25 cellular contexts compared by ENCODE assay signal in the genomic region with DNA sequence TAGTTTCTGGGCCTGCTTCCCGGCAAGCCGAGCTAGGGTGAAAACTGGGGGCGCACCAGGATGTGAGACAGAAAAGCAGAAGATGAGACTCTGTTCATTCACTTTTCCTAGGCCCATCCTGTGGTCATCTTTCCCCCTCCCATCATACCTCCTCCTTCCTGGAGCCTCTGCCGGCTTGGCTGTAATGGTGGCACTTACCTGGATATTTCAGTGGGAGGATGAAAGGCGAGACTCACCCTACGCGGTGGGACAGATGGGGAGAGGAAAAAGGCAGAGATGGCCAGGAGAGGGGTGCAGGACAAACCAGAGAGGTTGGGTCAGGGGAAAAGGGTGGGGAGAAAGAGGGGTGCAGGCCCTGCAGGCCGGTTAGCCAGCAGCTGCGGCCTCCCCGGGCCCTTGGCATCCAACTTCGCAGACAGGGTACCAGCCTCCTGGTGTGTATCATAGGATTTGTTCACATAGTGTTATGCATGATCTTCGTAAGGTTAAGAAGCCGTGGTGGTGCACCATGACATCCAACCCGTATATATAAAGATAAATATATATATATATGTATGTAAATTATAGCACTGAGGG. TPM values are rescaled to one million over a fixed set of nuclear protein-coding genes. Genes with fewer than 3 reads are reported as not detected.
DNase-seq lines count a peak whose midpoint lies in the region; ATAC-seq and TF ChIP-seq lines count a peak whose summit lies in the region.
"Had no signal": no experiment of that assay in that cellular context is flagged by ENCODE, and none has a peak within 500 bp of the region (broad histone marks: within the 10 kb centered on the region; RNA-seq: fewer than 3 reads in every experiment).

No MANE protein-coding gene starts in this region.

- peaks cover 3% of the 10 kb centered on the region for H3K27me3 ChIP-seq in mammary epithelial cell (ENCODE audit: insufficient read depth, low read length)
- H3K27me3 ChIP-seq in esophagus squamous epithelium: no peaks in the 10 kb centered on the region
- no peaks in the 10 kb centered on the region for H3K27me3 ChIP-seq in gastrocnemius medialis
- H3K27me3 ChIP-seq: BE2C, SJCRH30 had no signal

- dilution Hi-C loops in mammary epithelial cell (cut with HindIII; ENCODE audit: low sequenced_read_pairs): no loop called here

- ATAC-seq in gastrocnemius medialis (no peak), GM18870 (IDR thresholded peaks at IDR 0.05; ENCODE audit: unreplicated experiment) (no peak)

- intact Hi-C loops in MCF 10A (cut with micrococcal nuclease): no loop called here
- intact Hi-C loops in mammary epithelial cell (cut with micrococcal nuclease): no loop called here
- intact Hi-C loops in esophagus squamous epithelium (cut with DNase I): loop anchor here (5.0 kb wide), 2 partner anchors 192 to 357 kb away; no protein-coding TSS in a partner anchor
- intact Hi-C loops in gastrocnemius medialis (cut with DNase I; ENCODE audit: low total_unique reads): loop anchor here (5.0 kb wide), 1 partner anchor 92 kb away; no protein-coding TSS in a partner anchor

- H3K27ac Mint-ChIP-seq in MCF 10A (ENCODE audit: low read depth, unreplicated experiment): peak overlapping the region; percentile 61
- H3K27ac Mint-ChIP-seq: CD14-positive monocyte had no signal

- peaks cover 31% of the 10 kb centered on the region for H3K4me1 Mint-ChIP-seq in MCF 10A (ENCODE audit: insufficient read depth, unreplicated experiment)

- no peak for DNase-seq in MCF 10A (ENCODE audit: unreplicated experiment)
- no peak for DNase-seq in mammary epithelial cell
- no peak for DNase-seq in RWPE1 (ENCODE audit: low spot score)
- no peak for DNase-seq in esophagus squamous epithelium (lab: John Stamatoyannopoulos, UW)
- DNase-seq in gastrocnemius medialis: no peak
- no peak for DNase-seq in pons (ENCODE audit: low spot score)
- DNase-seq in GM03348 (ENCODE audit: low spot score): no peak
- DNase-seq: 8988T; ACHN; BE2C; CD8-positive, alpha-beta memory T cell; DMS 273 treated with DMSO at 0.1 percent for 48 hours; DMS79; EL; GF-D8; NCI-H1092; NCI-H1417 treated with DMSO at 0.1 percent for 48 hours; NCI-H1694 treated with DMSO at 0.1 percent for 48 hours; NCI-H2081; NCI-H2171; NCI-H524; NCI-H748 treated with DMSO at 0.1 percent for 48 hours; SJCRH30 had no signal

- H3K36me3 ChIP-seq in mammary epithelial cell (ENCODE audit: insufficient read depth, low read length): no peaks in the 10 kb centered on the region
- peaks cover 0 to 60% (median 25%) of the 10 kb centered on the region in 3 donors for H3K36me3 ChIP-seq in esophagus squamous epithelium
- H3K36me3 ChIP-seq in gastrocnemius medialis: peaks cover 0 to 47% of the 10 kb centered on the region in 2 donors
- H3K36me3 ChIP-seq: BE2C, SJCRH30 had no signal

- CTCF ChIA-PET in MCF 10A (lab: Yijun Ruan, JAX): interaction anchor here (0.6 to 1.0 kb wide), 2 partner anchors 7 to 42 kb away, joined by 3 to 4 read pairs; no protein-coding TSS in a partner anchor
- CTCF ChIA-PET in mammary epithelial cell (lab: Charles Lee; ENCODE audit: low non-redundant PET): no interaction called here
- CTCF ChIA-PET in RWPE1 (lab: Yijun Ruan, JAX): interaction anchor here (0.7 kb wide), 1 partner anchor 475 kb away, joined by 3 read pairs; a partner anchor contains a TSS

- no peaks in the 10 kb centered on the region for H3K36me3 Mint-ChIP-seq in MCF 10A (ENCODE audit: insufficient read depth, unreplicated experiment)

- in situ Hi-C loops in mammary epithelial cell (cut with MboI; ENCODE audit: low sequenced_read_pairs in 2 of 2): no loop called here
- in situ Hi-C loops in gastrocnemius medialis (cut with MboI; ENCODE audit: low sequenced_read_pairs in 4 of 4): loop anchor here in 2 of 4 donors (10.0 to 25.0 kb wide), 2 partner anchors 70 to 367 kb away; a partner anchor contains a TSS

- no peak overlapping the region for H2AFZ ChIP-seq in mammary epithelial cell (ENCODE audit: low read depth, low read length)

- no peak overlapping the region for H3K27ac ChIP-seq in mammary epithelial cell (ENCODE audit: insufficient read depth, low read depth, low read length)
- H3K27ac ChIP-seq in RWPE1: peak overlapping the region; percentile 65
- H3K27ac ChIP-seq in esophagus squamous epithelium: peak overlapping the region in 3 of 4 donors; percentile 13 to 58 (median 20)
- peak overlapping the region; percentile 87 to 98 (median 95) for H3K27ac ChIP-seq in gastrocnemius medialis
- H3K27ac ChIP-seq: SJCRH30 had no signal

- no peaks in the 10 kb centered on the region for H3K9me3 ChIP-seq in mammary epithelial cell (replicated peaks; ENCODE audit: insufficient read depth, low read length)
- H3K9me3 ChIP-seq in esophagus squamous epithelium: no peaks in the 10 kb centered on the region
- no peaks in the 10 kb centered on the region for H3K9me3 ChIP-seq in gastrocnemius medialis
- H3K9me3 ChIP-seq: BE2C, SJCRH30 had no signal

- H3K9me3 Mint-ChIP-seq in MCF 10A (ENCODE audit: unreplicated experiment): no peaks in the 10 kb centered on the region

- no peaks in the 10 kb centered on the region for H4K20me1 ChIP-seq in mammary epithelial cell (ENCODE audit: insufficient read depth, low read length)

- H3K9ac ChIP-seq in mammary epithelial cell (ENCODE audit: insufficient read depth, low read length): no peak overlapping the region

- WGBS in mammary epithelial cell (ENCODE audit: low coverage, missing lambda C conversion rate): 94% methylated on average over 9 of the region's 14 CpGs
- 86 to 91% methylated on average over 10 to 13 of the region's 14 CpGs for WGBS in esophagus squamous epithelium, 2 donors

- H3K27me3 Mint-ChIP-seq in MCF 10A (ENCODE audit: insufficient read depth, unreplicated experiment): no peaks in the 10 kb centered on the region

- H3K4me3 Mint-ChIP-seq in MCF 10A (ENCODE audit: unreplicated experiment): no peak overlapping the region
- H3K4me3 Mint-ChIP-seq: CD14-positive monocyte had no signal

- no peaks in the 10 kb centered on the region for H3K4me1 ChIP-seq in mammary epithelial cell (ENCODE audit: insufficient read depth, low read length)
- peaks cover 17 to 69% (median 37%) of the 10 kb centered on the region in 3 donors for H3K4me1 ChIP-seq in esophagus squamous epithelium
- H3K4me1 ChIP-seq in gastrocnemius medialis: peaks cover 82 to 95% of the 10 kb centered on the region in 2 donors
- H3K4me1 ChIP-seq: SJCRH30 had no signal

- BruUV-seq in MCF 10A (replicated peaks; lab: Mats Ljungman, UMichigan) (no TSS peak), mammary epithelial cell (replicated peaks; lab: Mats Ljungman, UMichigan) (no TSS peak)

- H3K79me2 ChIP-seq in mammary epithelial cell (ENCODE audit: insufficient read depth, low read length): no peaks in the 10 kb centered on the region

- TF ChIP-seq POLR2A in esophagus squamous epithelium (IDR thresholded peaks at IDR 0.05) (no peak), gastrocnemius medialis (IDR thresholded peaks at IDR 0.05) (no peak)

- POLR2A ChIA-PET in MCF 10A (lab: Yijun Ruan, JAX) (interaction anchor here (0.7 kb wide), 1 partner anchor 8 kb away, joined by 3 read pairs; no protein-coding TSS in a partner anchor), RWPE1 (lab: Yijun Ruan, JAX; ENCODE audit: low non-redundant PET) (no interaction called here)

- no peak for TF ChIP-seq CTCF in MCF 10A (IDR thresholded peaks at IDR 0.05; ENCODE audit: unreplicated experiment)
- TF ChIP-seq CTCF in mammary epithelial cell (conservative IDR thresholded peaks at IDR 0.05 in 1 of 2, IDR thresholded peaks at IDR 0.05 in 1 of 2; ENCODE audit: extremely low read depth in 1 of 2, insufficient read depth in 1 of 2, low read depth in 1 of 2, low read length in 2 of 2): no peak
- no peak for TF ChIP-seq CTCF in RWPE1 (conservative IDR thresholded peaks at IDR 0.05; ENCODE audit: low read depth)
- no peak for TF ChIP-seq CTCF in esophagus squamous epithelium (IDR thresholded peaks at IDR 0.05)
- no peak for TF ChIP-seq CTCF in gastrocnemius medialis (IDR thresholded peaks at IDR 0.05 in 4 of 5, conservative IDR thresholded peaks at IDR 0.05 in 1 of 5)

- H3K4me2 ChIP-seq in mammary epithelial cell (ENCODE audit: insufficient read depth, low read depth, low read length): no peak overlapping the region

- no peak overlapping the region for H3K4me3 ChIP-seq in mammary epithelial cell (replicated peaks in 1 of 3; ENCODE audit: insufficient read depth in 1 of 3, low read depth in 2 of 3, low read length in 3 of 3)
- H3K4me3 ChIP-seq in esophagus squamous epithelium: no peak overlapping the region
- no peak overlapping the region for H3K4me3 ChIP-seq in gastrocnemius medialis
- H3K4me3 ChIP-seq: SJCRH30 had no signal

RNA-seq across cellular contexts. Expression of a gene that starts 41.5 kb away (rescaled TPM):
- 429 and 638 TPM in 2 replicates for total RNA-seq in MCF 10A (2022)
- 100 to 1,000 TPM; 131 to 605 TPM for total RNA-seq in mammary epithelial cell
- polyA plus RNA-seq in mammary epithelial cell: 130 TPM
- 88.0 TPM for polyA minus RNA-seq in mammary epithelial cell
- total RNA-seq in esophagus squamous epithelium: 100 to 1,000 TPM in 1 of 4 donors, 10 to 100 TPM in 2, 1 to 10 TPM in 1; 4.1 to 142 (median 56.8) TPM
- total RNA-seq in gastrocnemius medialis: 100 to 1,000 TPM; 157 to 968 (median 541) TPM
- total RNA-seq: CD8-positive, alpha-beta memory T cell had no signal
- polyA plus RNA-seq: CD14-positive monocyte; CD8-positive, alpha-beta memory T cell had no signal

Comparison
In these comparisons a context has a peak if more than half of its experiments do, and no peak if none do; other contexts are left out.
1. intact Hi-C loops: an anchor here in esophagus squamous epithelium (5.0 kb wide) and gastrocnemius medialis (5.0 kb wide); none called in MCF 10A and mammary epithelial cell.